Comparison of ENCODE assay signal across 1 cellular context in the genomic region with DNA sequence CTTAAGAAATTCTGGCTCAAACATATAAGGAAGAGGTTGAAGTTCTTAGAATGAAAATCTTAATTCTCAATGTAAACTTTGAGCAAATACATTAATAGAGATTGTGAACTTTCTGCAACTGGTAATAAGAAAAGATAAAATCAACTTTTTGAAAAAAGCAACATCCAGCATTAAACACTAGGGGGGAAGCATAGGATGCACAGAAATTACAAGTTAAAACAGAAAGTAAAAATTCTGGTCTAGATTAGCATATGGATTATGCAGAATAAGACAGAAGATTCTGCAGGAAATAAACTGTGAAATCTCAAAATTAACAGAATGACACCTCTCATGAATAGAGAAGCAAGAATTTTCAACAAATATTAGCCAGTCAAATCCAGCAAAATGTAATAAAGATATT.
TF ChIP-seq lines count a peak whose summit lies in the region.

No MANE protein-coding gene starts in this region.

TF ChIP-seq in endothelial cell of umbilical vein, 7 proteins besides CTCF, POLR2A, EP300 and RAD21:
- TF ChIP-seq FOS (IDR thresholded peaks at IDR 0.05; ENCODE audit: borderline replicate concordance, insufficient read depth, low read length) (no peak), EZH2 (IDR thresholded peaks at IDR 0.05; ENCODE audit: borderline replicate concordance, low read depth, low read length, severe bottlenecking) (no peak), POLR2AphosphoS5 (IDR thresholded peaks at IDR 0.05; ENCODE audit: insufficient read depth, low read depth, low read length) (no peak), JUN (IDR thresholded peaks at IDR 0.05; ENCODE audit: borderline replicate concordance, insufficient read depth, insufficient read length, low read depth) (no peak), GATA2 (IDR thresholded peaks at IDR 0.05; ENCODE audit: insufficient read depth, insufficient read length, low read depth, low read length) (no peak), MYC (IDR thresholded peaks at IDR 0.05; ENCODE audit: low read depth, low read length) (no peak)
- TF ChIP-seq, protein P1, sequence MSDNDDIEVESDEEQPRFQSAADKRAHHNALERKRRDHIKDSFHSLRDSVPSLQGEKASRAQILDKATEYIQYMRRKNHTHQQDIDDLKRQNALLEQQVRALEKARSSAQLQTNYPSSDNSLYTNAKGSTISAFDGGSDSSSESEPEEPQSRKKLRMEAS (IDR thresholded peaks at IDR 0.05; ENCODE audit: insufficient read depth, insufficient read length): no peak
